1 cellular context compared by ENCODE assay signal in genomic region chr9:129432671-129433154, GRCh38.
TF ChIP-seq lines count a peak whose summit lies in the region.

No MANE protein-coding gene starts in this region.

TF ChIP-seq in SK-N-SH, 30 proteins besides CTCF, POLR2A, EP300 and RAD21 (continued from another document):
- no peak for TF ChIP-seq REST (IDR thresholded peaks at IDR 0.05; ENCODE audit: low read depth, low read length)
TF ChIP-seq in SK-N-SH: peak in this region for 0.
